Comparison of ENCODE assay signal across 16 cellular contexts in genomic region chr11:27356624-27357222, GRCh38. TPM values are rescaled to one million over a fixed set of nuclear protein-coding genes. Genes with fewer than 3 reads are reported as not detected.
DNase-seq lines count a peak whose midpoint lies in the region; ATAC-seq and TF ChIP-seq lines count a peak whose summit lies in the region.
"Had no signal": no experiment of that assay in that cellular context is flagged by ENCODE, and none has a peak within 500 bp of the region (broad histone marks: within the 10 kb centered on the region; RNA-seq: fewer than 3 reads in every experiment).

No MANE protein-coding gene starts in this region.

- peak overlapping the region; percentile 43 for H3K27ac ChIP-seq in VCaP
- H3K27ac ChIP-seq in psoas muscle: peak overlapping the region; percentile 17
- H3K27ac ChIP-seq in lower lobe of right lung: no peak overlapping the region
- H3K27ac ChIP-seq: 22Rv1; BLaER1 treated with 17β-estradiol and CSF1 and Interleukin-3, amounts not matched to agents 10 nM and 100 nM; GM23248 had no signal

- TF ChIP-seq CTCF in VCaP (conservative IDR thresholded peaks at IDR 0.05) (no peak), psoas muscle (IDR thresholded peaks at IDR 0.05) (no peak), glutamatergic neuron (IDR thresholded peaks at IDR 0.05; ENCODE audit: partially characterized antibody, unreplicated experiment) (no peak), lower lobe of right lung (IDR thresholded peaks at IDR 0.05) (no peak)

- WGBS in psoas muscle, 3 donors: 75 to 88% (median 83%) methylated on average over 5 of the region's 5 CpGs

- no peak overlapping the region for H3K4me3 Mint-ChIP-seq in stimulated activated naive CD8-positive, alpha-beta T cell treated with anti-CD3 and anti-CD28 coated beads, Interleukin-15, amount 100 ng/mL, for 72 hours
- no peak overlapping the region for H3K4me3 Mint-ChIP-seq in glutamatergic neuron (ENCODE audit: unreplicated experiment)
- H3K4me3 Mint-ChIP-seq: B cell; CD8-positive, alpha-beta T cell; IgD-negative memory B cell had no signal

- H3K27me3 ChIP-seq in psoas muscle (ENCODE audit: insufficient read depth in 3 of 3, low read length in 2 of 3) (no peaks in the 10 kb centered on the region), lower lobe of right lung (ENCODE audit: low read depth) (no peaks in the 10 kb centered on the region)
- H3K27me3 ChIP-seq: BLaER1 treated with 17β-estradiol and CSF1 and Interleukin-3, amounts not matched to agents 10 nM and 100 nM had no signal

- H3K27ac Mint-ChIP-seq in stimulated activated naive CD8-positive, alpha-beta T cell treated with anti-CD3 and anti-CD28 coated beads, Interleukin-15, amount 100 ng/mL, for 72 hours: no peak overlapping the region
- no peak overlapping the region for H3K27ac Mint-ChIP-seq in glutamatergic neuron (ENCODE audit: unreplicated experiment)
- H3K27ac Mint-ChIP-seq: B cell; CD8-positive, alpha-beta T cell had no signal

- H3K27me3 Mint-ChIP-seq in stimulated activated naive CD8-positive, alpha-beta T cell treated with anti-CD3 and anti-CD28 coated beads, Interleukin-15, amount 100 ng/mL, for 72 hours: no peaks in the 10 kb centered on the region
- H3K27me3 Mint-ChIP-seq in glutamatergic neuron (ENCODE audit: unreplicated experiment): no peaks in the 10 kb centered on the region
- H3K27me3 Mint-ChIP-seq: B cell, IgD-negative memory B cell had no signal

- no peaks in the 10 kb centered on the region for H3K36me3 Mint-ChIP-seq in glutamatergic neuron (ENCODE audit: unreplicated experiment)
- H3K36me3 Mint-ChIP-seq: CD8-positive, alpha-beta T cell; IgD-negative memory B cell had no signal

- ATAC-seq in stimulated activated naive CD8-positive, alpha-beta T cell treated with anti-CD3 and anti-CD28 coated beads, Interleukin-15, amount 100 ng/mL, for 72 hours: peak; percentile 66
- ATAC-seq in stimulated activated naive CD8-positive, alpha-beta T cell treated with anti-CD3 and anti-CD28 coated beads, Interleukin-15, Interleukin-2, amounts not matched to agents 100 U/mL and 50 U/mL, for 24 hours: no peak
- ATAC-seq in psoas muscle (no peak), lower lobe of right lung (no peak)
- ATAC-seq: CD8-positive, alpha-beta T cell had no signal

- H3K4me1 Mint-ChIP-seq in stimulated activated naive CD8-positive, alpha-beta T cell treated with anti-CD3 and anti-CD28 coated beads, Interleukin-15, amount 100 ng/mL, for 72 hours: peaks cover 25% of the 10 kb centered on the region
- no peaks in the 10 kb centered on the region for H3K4me1 Mint-ChIP-seq in glutamatergic neuron (ENCODE audit: low read depth, unreplicated experiment)
- H3K4me1 Mint-ChIP-seq: B cell had no signal

- DNase-seq in DMS53 (lab: John Stamatoyannopoulos, UW) (peak; percentile 26), DMS53 treated with DMSO at 0.1 percent for 48 hours (lab: John Stamatoyannopoulos, UW; ENCODE audit: unreplicated experiment) (no peak), psoas muscle (no peak), glutamatergic neuron (no peak), lower lobe of right lung (no peak)
- DNase-seq in stimulated activated naive CD8-positive, alpha-beta T cell treated with anti-CD3 and anti-CD28 coated beads, Interleukin-15, amount 100 ng/mL, for 72 hours: no peak
- no peak for DNase-seq in stimulated activated naive CD8-positive, alpha-beta T cell treated with anti-CD3 and anti-CD28 coated beads, Interleukin-15, Interleukin-2, amounts not matched to agents 100 U/mL and 50 U/mL, for 24 hours
- DNase-seq: Calu3; CD8-positive, alpha-beta T cell; GM23248 had no signal

- intact Hi-C loops in psoas muscle (cut with DNase I): no loop called here
- intact Hi-C loops in lower lobe of right lung (cut with DNase I): no loop called here

- H3K9me3 ChIP-seq in psoas muscle: no peaks in the 10 kb centered on the region
- H3K9me3 ChIP-seq in lower lobe of right lung: no peaks in the 10 kb centered on the region
- H3K9me3 ChIP-seq: BLaER1 treated with 17β-estradiol and CSF1 and Interleukin-3, amounts not matched to agents 10 nM and 100 nM; HAP-1 had no signal

- H3K4me1 ChIP-seq in psoas muscle (peaks cover 7% of the 10 kb centered on the region), lower lobe of right lung (no peaks in the 10 kb centered on the region)

- H3K4me3 ChIP-seq in psoas muscle: no peak overlapping the region
- H3K4me3 ChIP-seq in lower lobe of right lung: no peak overlapping the region
- H3K4me3 ChIP-seq: BLaER1 treated with 17β-estradiol and CSF1 and Interleukin-3, amounts not matched to agents 10 nM and 100 nM; GM23248; HAP-1 had no signal

- no peaks in the 10 kb centered on the region for H3K9me3 Mint-ChIP-seq in stimulated activated naive CD8-positive, alpha-beta T cell treated with anti-CD3 and anti-CD28 coated beads, Interleukin-15, amount 100 ng/mL, for 72 hours
- peaks cover 2% of the 10 kb centered on the region for H3K9me3 Mint-ChIP-seq in glutamatergic neuron (ENCODE audit: unreplicated experiment)
- H3K9me3 Mint-ChIP-seq: CD8-positive, alpha-beta T cell; IgD-negative memory B cell had no signal

- no peaks in the 10 kb centered on the region for H3K36me3 ChIP-seq in psoas muscle (ENCODE audit: insufficient read depth in 1 of 2, low read depth in 1 of 2)
- no peaks in the 10 kb centered on the region for H3K36me3 ChIP-seq in lower lobe of right lung
- H3K36me3 ChIP-seq: HAP-1 had no signal

RNA-seq across cellular contexts. Expression of gene CCDC34, which starts 6.3 kb away (rescaled TPM):
- 1 to 10 TPM; 2.1 to 5.2 (median 3.1) TPM for total RNA-seq in psoas muscle
- polyA plus RNA-seq in psoas muscle: 1 to 10 TPM; 1.9 to 7.6 (median 3.4) TPM
- 3.5 TPM for total RNA-seq in glutamatergic neuron (ENCODE audit: unreplicated experiment)
- 4.5 TPM for total RNA-seq in lower lobe of right lung
